8 cellular contexts compared by ENCODE assay signal in the genomic region with DNA sequence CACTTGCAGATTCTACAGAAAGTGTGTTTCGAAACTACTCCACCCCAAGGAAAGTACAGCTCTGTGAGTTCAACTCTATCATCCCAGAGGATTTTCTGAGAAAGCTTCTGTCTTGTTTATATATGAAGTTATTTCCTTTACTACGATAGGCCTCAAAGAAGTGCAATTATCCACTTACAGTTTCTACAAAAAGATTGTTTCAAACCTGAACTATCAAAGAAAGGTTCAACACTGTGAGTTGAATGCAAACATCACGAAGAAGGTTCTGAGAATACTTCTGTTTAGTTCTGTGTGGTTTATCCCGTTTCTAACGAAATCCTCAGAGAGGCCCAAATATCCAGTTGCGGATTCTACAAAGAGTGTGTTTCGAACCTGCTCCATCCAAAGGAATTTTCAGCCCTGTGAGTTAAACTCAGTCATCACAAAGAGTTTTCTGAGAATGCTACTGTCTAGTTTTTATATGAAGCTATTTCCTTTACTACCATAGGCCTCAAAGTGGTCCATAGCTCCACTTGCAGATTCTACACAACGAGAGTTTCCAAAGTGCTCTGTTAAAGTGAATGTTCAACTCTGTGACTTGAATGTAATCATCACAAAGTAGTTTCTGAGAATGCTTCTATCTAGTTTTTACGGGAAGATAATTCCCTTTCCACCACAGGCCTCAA.
A peak's percentile ranks its signal among the peaks of the same experiment; 100 is the strongest.
DNase-seq lines count a peak whose midpoint lies in the region; ATAC-seq and TF ChIP-seq lines count a peak whose summit lies in the region.
"Not testable (repeated sequence)": the region's sequence is repeated elsewhere in the genome, so short reads cannot be mapped to it uniquely, and the experiment has no call there.

No MANE protein-coding gene starts in this region.

- intact Hi-C loops in Panc1 (cut with micrococcal nuclease; ENCODE audit: unreplicated experiment); upper lobe of right lung (cut with DNase I): not testable (repeated sequence)

- not testable (repeated sequence) for H3K9me3 ChIP-seq in Panc1 (ENCODE audit: control insufficient read depth, insufficient read depth, low read depth, low read length); upper lobe of right lung

- POLR2A ChIA-PET in Panc1 (lab: Charles Lee) = not testable (repeated sequence)

- not testable (repeated sequence) for H3K27ac Mint-ChIP-seq in effector memory CD8-positive, alpha-beta T cell; memory B cell

- not testable (repeated sequence) for TF ChIP-seq CTCF in Panc1 (IDR thresholded peaks at IDR 0.05); upper lobe of right lung (IDR thresholded peaks at IDR 0.05)

- ATAC-seq in GM18873 (IDR thresholded peaks at IDR 0.05; ENCODE audit: low FRiP score, unreplicated experiment) (peak; percentile 67), GM21381 (IDR thresholded peaks at IDR 0.05; ENCODE audit: unreplicated experiment) (peak; percentile 48), HG02642 (IDR thresholded peaks at IDR 0.05; ENCODE audit: poor library complexity, unreplicated experiment) (peak; percentile 64), HG03097 (IDR thresholded peaks at IDR 0.05; ENCODE audit: low FRiP score, unreplicated experiment) (peak; percentile 80), Panc1 (peak; percentile 89), memory B cell (ENCODE audit: low read depth) (peak; percentile 39), upper lobe of right lung (peak; percentile 72)
- peak; percentile 26 for ATAC-seq in effector memory CD8-positive, alpha-beta T cell (replicated peaks)

- not testable (repeated sequence) for H3K27me3 Mint-ChIP-seq in effector memory CD8-positive, alpha-beta T cell; memory B cell

- H3K9me3 Mint-ChIP-seq in effector memory CD8-positive, alpha-beta T cell; memory B cell: not testable (repeated sequence)

- not testable (repeated sequence) for H3K36me3 ChIP-seq in Panc1 (ENCODE audit: control insufficient read depth, insufficient read depth, low read length); upper lobe of right lung

- H3K4me3 Mint-ChIP-seq in effector memory CD8-positive, alpha-beta T cell; memory B cell: not testable (repeated sequence)

- not testable (repeated sequence) for H3K4me1 Mint-ChIP-seq in effector memory CD8-positive, alpha-beta T cell (ENCODE audit: low read depth in 2 of 2); memory B cell

- not testable (repeated sequence) for H3K27me3 ChIP-seq in Panc1 (ENCODE audit: control insufficient read depth, insufficient read depth, low read length); upper lobe of right lung

- H3K27ac ChIP-seq in Panc1 (ENCODE audit: low read length); upper lobe of right lung: not testable (repeated sequence)

- not testable (repeated sequence) for DNase-seq in Panc1 (ENCODE audit: low read depth, low spot score); effector memory CD8-positive, alpha-beta T cell; memory B cell (ENCODE audit: low spot score in 2 of 2); upper lobe of right lung

- CTCF ChIA-PET in Panc1 (lab: Charles Lee) = not testable (repeated sequence)

- not testable (repeated sequence) for H3K4me3 ChIP-seq in Panc1 (ENCODE audit: low read depth in 2 of 2, low read length in 2 of 2); upper lobe of right lung

- not testable (repeated sequence) for H3K4me1 ChIP-seq in Panc1 (ENCODE audit: control insufficient read depth, insufficient read depth, low read length); upper lobe of right lung

- in situ Hi-C loops in Panc1 (cut with HindIII; ENCODE audit: low pct_unique_long_range_greater_than_20kb, low sequenced_read_pairs) = not testable (repeated sequence)

- not testable (repeated sequence) for BruUV-seq in Panc1 (replicated peaks; lab: Mats Ljungman, UMichigan)

- not testable (repeated sequence) for H3K36me3 Mint-ChIP-seq in effector memory CD8-positive, alpha-beta T cell (ENCODE audit: insufficient read depth); memory B cell

Comparison
In these comparisons a context has a peak if more than half of its experiments do, and no peak if none do; other contexts are left out.
1. ATAC-seq: peak in every context shown above with its lines; median percentile 89 in Panc1; 80 in HG03097; 72 in upper lobe of right lung; 67 in GM18873; 64 in HG02642; 48 in GM21381; 39 in memory B cell; 26 in effector memory CD8-positive, alpha-beta T cell.